23 cellular contexts compared by ENCODE assay signal in genomic region chrX:48751343-48751742, GRCh38. TPM values are rescaled to one million over a fixed set of nuclear protein-coding genes. Genes with fewer than 3 reads are reported as not detected.
DNase-seq lines count a peak whose midpoint lies in the region; ATAC-seq and TF ChIP-seq lines count a peak whose summit lies in the region.
"Had no signal": no experiment of that assay in that cellular context is flagged by ENCODE, and none has a peak within 500 bp of the region (broad histone marks: within the 10 kb centered on the region; RNA-seq: fewer than 3 reads in every experiment).

No MANE protein-coding gene starts in this region.

- POLR2A ChIA-PET in activated CD8-positive, alpha-beta T cell treated with anti-CD3 and anti-CD28 coated beads for 36 hours (lab: Charles Lee), result no interaction called here

- CTCF ChIA-PET in activated CD8-positive, alpha-beta T cell treated with anti-CD3 and anti-CD28 coated beads for 36 hours (lab: Charles Lee), result no interaction called here

- peaks cover 3% of the 10 kb centered on the region for H3K4me1 Mint-ChIP-seq in activated T-cell treated with anti-CD3 and anti-CD28 coated beads, Interleukin-2, amount 50 U/mL, for 4 hours (ENCODE audit: low read depth)
- peaks cover 9% of the 10 kb centered on the region for H3K4me1 Mint-ChIP-seq in activated T-cell treated with anti-CD3 and anti-CD28 coated beads, Interleukin-2, amount 50 U/mL, for 24 hours (ENCODE audit: low read depth)
- H3K4me1 Mint-ChIP-seq in activated CD8-positive, alpha-beta T cell treated with anti-CD3 and anti-CD28 coated beads for 36 hours (ENCODE audit: low read depth), result peaks cover 4% of the 10 kb centered on the region
- H3K4me1 Mint-ChIP-seq in natural killer cell, result peaks cover 0 to 6% of the 10 kb centered on the region in 2 donors
- H3K4me1 Mint-ChIP-seq: GM23338 had no signal

- no peaks in the 10 kb centered on the region for H3K27me3 Mint-ChIP-seq in activated T-cell treated with anti-CD3 and anti-CD28 coated beads, Interleukin-2, amount 50 U/mL, for 4 hours (ENCODE audit: low read depth)
- H3K27me3 Mint-ChIP-seq in activated T-cell treated with anti-CD3 and anti-CD28 coated beads, Interleukin-2, amount 50 U/mL, for 24 hours, result peaks cover 42% of the 10 kb centered on the region
- H3K27me3 Mint-ChIP-seq in activated CD8-positive, alpha-beta T cell treated with anti-CD3 and anti-CD28 coated beads for 36 hours, result no peaks in the 10 kb centered on the region
- H3K27me3 Mint-ChIP-seq in natural killer cell (ENCODE audit: low read depth in 2 of 2), result peaks cover 0 to 3% of the 10 kb centered on the region in 2 donors
- H3K27me3 Mint-ChIP-seq: effector memory CD8-positive, alpha-beta T cell had no signal

- peak; percentile 69 to 88 for ATAC-seq in activated T-cell treated with anti-CD3 and anti-CD28 coated beads, Interleukin-2, amount 50 U/mL, for 4 hours
- peak; percentile 84 for ATAC-seq in activated CD8-positive, alpha-beta T cell treated with anti-CD3 and anti-CD28 coated beads for 36 hours
- ATAC-seq in natural killer cell (peak in 2 of 3 donors; percentile 62 to 64), GM18907 (IDR thresholded peaks at IDR 0.05; ENCODE audit: unreplicated experiment) (no peak)
- ATAC-seq: effector memory CD8-positive, alpha-beta T cell; esophagus mucosa; foreskin keratinocyte; GM23338; left lung; psoas muscle had no signal

- DNase-seq in activated T-cell treated with anti-CD3 and anti-CD28 coated beads, Interleukin-2, amount 50 U/mL, for 4 hours, result no peak
- DNase-seq in activated T-cell treated with anti-CD3 and anti-CD28 coated beads, Interleukin-2, amount 50 U/mL, for 24 hours, result no peak
- DNase-seq in MV-4-11 (lab: John Stamatoyannopoulos, UW) (peak; percentile 83), natural killer cell (no peak), NCI-H187 (lab: John Stamatoyannopoulos, UW) (no peak)
- DNase-seq in activated CD8-positive, alpha-beta T cell treated with anti-CD3 and anti-CD28 coated beads for 36 hours, result peak; percentile 7
- DNase-seq: amygdala; C1 segment of cervical spinal cord; DND-41; effector memory CD8-positive, alpha-beta T cell; foreskin keratinocyte; left lung; mesendoderm; NCI-H1694; psoas muscle; RPMI8226 had no signal

- no peaks in the 10 kb centered on the region for H3K9me3 Mint-ChIP-seq in activated T-cell treated with anti-CD3 and anti-CD28 coated beads, Interleukin-2, amount 50 U/mL, for 4 hours
- H3K9me3 Mint-ChIP-seq in activated T-cell treated with anti-CD3 and anti-CD28 coated beads, Interleukin-2, amount 50 U/mL, for 24 hours, result no peaks in the 10 kb centered on the region
- H3K9me3 Mint-ChIP-seq in activated CD8-positive, alpha-beta T cell treated with anti-CD3 and anti-CD28 coated beads for 36 hours, result no peaks in the 10 kb centered on the region
- H3K9me3 Mint-ChIP-seq in natural killer cell, result no peaks in the 10 kb centered on the region
- H3K9me3 Mint-ChIP-seq: effector memory CD8-positive, alpha-beta T cell; GM23338 had no signal

- intact Hi-C loops in activated CD8-positive, alpha-beta T cell treated with anti-CD3 and anti-CD28 coated beads for 36 hours (cut with micrococcal nuclease), result no loop called here
- intact Hi-C loops in natural killer cell (cut with micrococcal nuclease), result no loop called here

- H3K27ac Mint-ChIP-seq in activated T-cell treated with anti-CD3 and anti-CD28 coated beads, Interleukin-2, amount 50 U/mL, for 24 hours, result no peak overlapping the region
- no peak overlapping the region for H3K27ac Mint-ChIP-seq in activated CD8-positive, alpha-beta T cell treated with anti-CD3 and anti-CD28 coated beads for 36 hours
- peak overlapping the region in 1 of 2 donors; percentile 76 for H3K27ac Mint-ChIP-seq in natural killer cell
- H3K27ac Mint-ChIP-seq: GM23338 had no signal

- no peak for TF ChIP-seq CTCF in activated CD8-positive, alpha-beta T cell treated with anti-CD3 and anti-CD28 coated beads for 36 hours (IDR thresholded peaks at IDR 0.05)
- TF ChIP-seq CTCF in natural killer cell (IDR thresholded peaks at IDR 0.05), result no peak

- no peaks in the 10 kb centered on the region for H3K36me3 Mint-ChIP-seq in activated T-cell treated with anti-CD3 and anti-CD28 coated beads, Interleukin-2, amount 50 U/mL, for 4 hours (ENCODE audit: insufficient read depth)
- no peaks in the 10 kb centered on the region for H3K36me3 Mint-ChIP-seq in activated T-cell treated with anti-CD3 and anti-CD28 coated beads, Interleukin-2, amount 50 U/mL, for 24 hours (ENCODE audit: low read depth)
- no peaks in the 10 kb centered on the region for H3K36me3 Mint-ChIP-seq in activated CD8-positive, alpha-beta T cell treated with anti-CD3 and anti-CD28 coated beads for 36 hours (ENCODE audit: low read depth)
- H3K36me3 Mint-ChIP-seq in natural killer cell, result no peaks in the 10 kb centered on the region

- H3K4me3 Mint-ChIP-seq in activated T-cell treated with anti-CD3 and anti-CD28 coated beads, Interleukin-2, amount 50 U/mL, for 4 hours, result no peak overlapping the region
- H3K4me3 Mint-ChIP-seq in activated T-cell treated with anti-CD3 and anti-CD28 coated beads, Interleukin-2, amount 50 U/mL, for 24 hours, result no peak overlapping the region
- H3K4me3 Mint-ChIP-seq in activated CD8-positive, alpha-beta T cell treated with anti-CD3 and anti-CD28 coated beads for 36 hours, result no peak overlapping the region
- H3K4me3 Mint-ChIP-seq in natural killer cell, result peak overlapping the region; percentile 0
- H3K4me3 Mint-ChIP-seq: effector memory CD8-positive, alpha-beta T cell; GM23338 had no signal

RNA-seq across cellular contexts. Expression of gene GLOD5, which starts 10.2 kb away (rescaled TPM):
- not detected for total RNA-seq in activated T-cell treated with anti-CD3 and anti-CD28 coated beads, Interleukin-2, amount 50 U/mL, for 4 hours
- total RNA-seq in activated CD8-positive, alpha-beta T cell treated with anti-CD3 and anti-CD28 coated beads for 36 hours, result not detected
- total RNA-seq in natural killer cell, result not detected
- total RNA-seq: foreskin keratinocyte; GM23338; MCF 10A; myocyte; psoas muscle; T-helper 2 cell treated with Interferon-gamma antibody and Interleukin-4, amounts not matched to agents 100 ng/mL and 5 ng/mL, for 36 hours had no signal

RNA-seq across cellular contexts. Expression of gene GATA1, which starts 35.0 kb away (rescaled TPM):
- under 1 TPM; 0.27 to 0.40 (median 0.33) TPM for total RNA-seq in activated T-cell treated with anti-CD3 and anti-CD28 coated beads, Interleukin-2, amount 50 U/mL, for 4 hours
- not detected for total RNA-seq in activated CD8-positive, alpha-beta T cell treated with anti-CD3 and anti-CD28 coated beads for 36 hours
- total RNA-seq in natural killer cell, result 1 to 10 TPM in 1 of 3 donors, under 1 TPM in 2; 0.41 to 3.0 (median 0.49) TPM
- total RNA-seq: breast epithelium; esophagus mucosa; foreskin keratinocyte; GM23338; MCF 10A; myocyte; T-helper 2 cell treated with Interferon-gamma antibody and Interleukin-4, amounts not matched to agents 100 ng/mL and 5 ng/mL, for 36 hours had no signal

RNA-seq across cellular contexts. Expression of gene HDAC6, which starts 50.5 kb away (rescaled TPM):
- 10 to 100 TPM; 40.2 to 52.1 (median 44.2) TPM for total RNA-seq in activated T-cell treated with anti-CD3 and anti-CD28 coated beads, Interleukin-2, amount 50 U/mL, for 4 hours
- total RNA-seq in activated CD8-positive, alpha-beta T cell treated with anti-CD3 and anti-CD28 coated beads for 36 hours, result 10 to 100 TPM; 51.2 to 54.5 TPM
- 100 to 1,000 TPM in 2 of 3 donors, 10 to 100 TPM in 1; 97.4 to 118 (median 101) TPM for total RNA-seq in natural killer cell

RNA-seq across cellular contexts. Expression of gene SUV39H1, which starts 54.8 kb away (rescaled TPM):
- 10 to 100 TPM; 21.2 to 25.5 (median 23.2) TPM for total RNA-seq in activated T-cell treated with anti-CD3 and anti-CD28 coated beads, Interleukin-2, amount 50 U/mL, for 4 hours
- 10 to 100 TPM; 26.8 to 28.4 TPM for total RNA-seq in activated CD8-positive, alpha-beta T cell treated with anti-CD3 and anti-CD28 coated beads for 36 hours
- total RNA-seq in natural killer cell, result 10 to 100 TPM in 2 of 3 donors, 1 to 10 TPM in 1; 9.2 to 11.6 (median 11.0) TPM

Comparison
In these comparisons a context has a peak if more than half of its experiments do, and no peak if none do; other contexts are left out.
1. DNase-seq: peak in MV-4-11 (single experiment) and activated CD8-positive, alpha-beta T cell treated with anti-CD3 and anti-CD28 coated beads for 36 hours (single experiment); none in activated T-cell treated with anti-CD3 and anti-CD28 coated beads, Interleukin-2, amount 50 U/mL, for 4 hours (single experiment), activated T-cell treated with anti-CD3 and anti-CD28 coated beads, Interleukin-2, amount 50 U/mL, for 24 hours (single experiment), natural killer cell (single experiment) and NCI-H187 (0 of 2).